ENCODE assay signal across 8 cellular contexts in genomic region chr19:14003279-14004051, GRCh38. TPM values are rescaled to one million over a fixed set of nuclear protein-coding genes. Genes with fewer than 3 reads are reported as not detected.
A peak's percentile ranks its signal among the peaks of the same experiment; 100 is the strongest.
DNase-seq lines count a peak whose midpoint lies in the region; TF ChIP-seq lines count a peak whose summit lies in the region.

No MANE protein-coding gene starts in this region.

- no peaks in the 10 kb centered on the region for H3K9me3 ChIP-seq in muscle layer of duodenum (ENCODE audit: control insufficient read depth in 1 of 2, low read length in 2 of 2)
- no peaks in the 10 kb centered on the region for H3K9me3 ChIP-seq in vagina

- in situ Hi-C loops in GM13976 (cut with MboI; ENCODE audit: low sequenced_read_pairs, unreplicated experiment), result no loop called here

- peaks cover 0 to 7% of the 10 kb centered on the region in 2 donors for H3K36me3 ChIP-seq in muscle layer of duodenum (ENCODE audit: control insufficient read depth in 1 of 2, insufficient read depth in 2 of 2, low read length in 2 of 2)
- no peaks in the 10 kb centered on the region for H3K36me3 ChIP-seq in vagina

- intact Hi-C loops in vagina (cut with DNase I), result no loop called here

- no peak for TF ChIP-seq POLR2A in vagina (IDR thresholded peaks at IDR 0.05)

- peak; percentile 19 for DNase-seq in stimulated activated CD4-positive, alpha-beta T cell treated with anti-CD3 and anti-CD28 coated beads, Interleukin-15, amount 100 ng/mL, for 24 hours
- DNase-seq in stimulated activated CD4-positive, alpha-beta T cell treated with anti-CD3 and anti-CD28 coated beads, Interleukin-4, amount 100 ng/mL, for 4 hours, result no peak
- peak; percentile 1 for DNase-seq in cerebellum (ENCODE audit: low spot score)
- DNase-seq in vagina (ENCODE audit: extremely low spot score in 2 of 2), result no peak
- DNase-seq in occipital lobe (lab: John Stamatoyannopoulos, UW), result no peak
- DNase-seq in inferior parietal cortex (ENCODE audit: extremely low spot score), result no peak
- DNase-seq in GM13976 (ENCODE audit: low spot score), result no peak

- H3K27ac ChIP-seq in muscle layer of duodenum (ENCODE audit: low read length), result peak overlapping the region; percentile 35
- peak overlapping the region; percentile 79 for H3K27ac ChIP-seq in vagina

- H3K4me3 ChIP-seq in muscle layer of duodenum (ENCODE audit: low read depth in 1 of 2, low read length in 2 of 2) (no peak overlapping the region), vagina (no peak overlapping the region)

- TF ChIP-seq CTCF in vagina (IDR thresholded peaks at IDR 0.05) (no peak), GM13976 (IDR thresholded peaks at IDR 0.05; ENCODE audit: borderline replicate concordance, control extremely low read depth, extremely low read depth, insufficient read depth, missing control alignments) (no peak)

- H3K27me3 ChIP-seq in muscle layer of duodenum (ENCODE audit: low read depth, low read length) (no peaks in the 10 kb centered on the region), vagina (no peaks in the 10 kb centered on the region)

- H3K4me1 ChIP-seq in muscle layer of duodenum (ENCODE audit: control insufficient read depth in 1 of 2, insufficient read depth in 2 of 2, low read length in 2 of 2), result peaks cover 0 to 4% of the 10 kb centered on the region in 2 donors
- peaks cover 31% of the 10 kb centered on the region for H3K4me1 ChIP-seq in vagina

RNA-seq across cellular contexts. Expression of gene RFX1, which starts 2.7 kb away (rescaled TPM):
- total RNA-seq in cerebellum (3.4 TPM), vagina (9.6 TPM), occipital lobe (1.7 TPM)

RNA-seq across cellular contexts. Expression of gene RLN3, which starts 24.5 kb away (rescaled TPM):
- total RNA-seq in cerebellum (not detected), vagina (not detected), occipital lobe (not detected)

RNA-seq across cellular contexts. Expression of gene IL27RA, which starts 28.1 kb away (rescaled TPM):
- total RNA-seq in cerebellum (1.1 TPM), vagina (1.5 TPM), occipital lobe (7.0 TPM)

RNA-seq across cellular contexts. Expression of gene DCAF15, which starts 51.2 kb away (rescaled TPM):
- 11.6 TPM for total RNA-seq in cerebellum
- total RNA-seq in vagina, result 20.6 TPM
- 10.1 TPM for total RNA-seq in occipital lobe

RNA-seq across cellular contexts. Expression of gene PALM3, which starts 58.4 kb away (rescaled TPM):
- 2.2 TPM for total RNA-seq in cerebellum
- 0.98 TPM for total RNA-seq in vagina
- 3.4 TPM for total RNA-seq in occipital lobe

Comparison
In these comparisons a context has a peak if more than half of its experiments do, and no peak if none do; other contexts are left out.
1. DNase-seq: peak in stimulated activated CD4-positive, alpha-beta T cell treated with anti-CD3 and anti-CD28 coated beads, Interleukin-15, amount 100 ng/mL, for 24 hours (single experiment) and cerebellum (single experiment); none in stimulated activated CD4-positive, alpha-beta T cell treated with anti-CD3 and anti-CD28 coated beads, Interleukin-4, amount 100 ng/mL, for 4 hours (0 of 2), vagina (0 of 2), occipital lobe (single experiment), inferior parietal cortex (single experiment) and GM13976 (single experiment).